Comparison of ENCODE assay signal across 19 cellular contexts in genomic region chr10:36448760-36449681, GRCh38.
A peak's percentile ranks its signal among the peaks of the same experiment; 100 is the strongest.
DNase-seq lines count a peak whose midpoint lies in the region; ATAC-seq and TF ChIP-seq lines count a peak whose summit lies in the region.
"Had no signal": no experiment of that assay in that cellular context is flagged by ENCODE, and none has a peak within 500 bp of the region (broad histone marks: within the 10 kb centered on the region; RNA-seq: fewer than 3 reads in every experiment).

No MANE protein-coding gene starts in this region.

- TF ChIP-seq POLR2A in thyroid gland (IDR thresholded peaks at IDR 0.05): no peak

- no peaks in the 10 kb centered on the region for H3K27me3 ChIP-seq in thyroid gland
- H3K27me3 ChIP-seq: right lobe of liver had no signal

- H3K36me3 Mint-ChIP-seq in mesothelial cell of epicardium (no peaks in the 10 kb centered on the region), T-helper 17 cell (ENCODE audit: low read depth) (no peaks in the 10 kb centered on the region)
- H3K36me3 Mint-ChIP-seq: CD14-positive monocyte; IgD-negative memory B cell; stimulated activated memory B cell treated with anti-CD40 and anti-IgM and Interleukin-4, amounts not matched to agents 10 μg/mL and 1 μg/mL and 100 μg/mL, for 72 hours had no signal

- no peak overlapping the region for H3K4me3 Mint-ChIP-seq in mesothelial cell of epicardium
- H3K4me3 Mint-ChIP-seq in T-helper 17 cell: no peak overlapping the region
- H3K4me3 Mint-ChIP-seq: activated T-cell treated with anti-CD3 and anti-CD28 coated beads, Interleukin-2, amount 50 U/mL, for 4 hours; CD14-positive monocyte; IgD-negative memory B cell; nephron; stimulated activated memory B cell treated with anti-CD40 and anti-IgM and Interleukin-4, amounts not matched to agents 10 μg/mL and 1 μg/mL and 100 μg/mL, for 72 hours had no signal

- no peak overlapping the region for H3K27ac ChIP-seq in thyroid gland
- H3K27ac ChIP-seq: right lobe of liver had no signal

- no peak for ATAC-seq in T-helper 17 cell
- ATAC-seq: activated T-cell treated with anti-CD3 and anti-CD28 coated beads, Interleukin-2, amount 50 U/mL, for 4 hours; left lobe of liver; stimulated activated memory B cell treated with anti-CD40 and anti-IgM and Interleukin-4, amounts not matched to agents 10 μg/mL and 1 μg/mL and 100 μg/mL, for 72 hours had no signal

- H3K27me3 Mint-ChIP-seq in mesothelial cell of epicardium (ENCODE audit: low read depth) (no peaks in the 10 kb centered on the region), T-helper 17 cell (no peaks in the 10 kb centered on the region)
- H3K27me3 Mint-ChIP-seq: IgD-negative memory B cell; stimulated activated memory B cell treated with anti-CD40 and anti-IgM and Interleukin-4, amounts not matched to agents 10 μg/mL and 1 μg/mL and 100 μg/mL, for 72 hours had no signal

- intact Hi-C loops in thyroid gland (cut with DNase I): no loop called here

- H3K27ac Mint-ChIP-seq in mesothelial cell of epicardium: peak overlapping the region; percentile 37
- no peak overlapping the region for H3K27ac Mint-ChIP-seq in T-helper 17 cell
- H3K27ac Mint-ChIP-seq: CD14-positive monocyte; IgD-negative memory B cell; stimulated activated memory B cell treated with anti-CD40 and anti-IgM and Interleukin-4, amounts not matched to agents 10 μg/mL and 1 μg/mL and 100 μg/mL, for 72 hours had no signal

- no peak overlapping the region for H3K4me3 ChIP-seq in epithelial cell of esophagus (ENCODE audit: low read length)
- H3K4me3 ChIP-seq in thyroid gland (replicated peaks in 1 of 3): no peak overlapping the region
- H3K4me3 ChIP-seq: right lobe of liver had no signal

- peak; percentile 5 for DNase-seq in H4 (ENCODE audit: low spot score)
- DNase-seq in NCI-H748 treated with DMSO at 0.1 percent for 48 hours (lab: John Stamatoyannopoulos, UW): peak; percentile 73
- peak; percentile 51 for DNase-seq in epithelial cell of esophagus (ENCODE audit: low read depth)
- no peak for DNase-seq in mesothelial cell of epicardium (ENCODE audit: low spot score in 2 of 2, unreplicated experiment in 2 of 2)
- no peak for DNase-seq in thyroid gland
- no peak for DNase-seq in KG1 (lab: John Stamatoyannopoulos, UW)
- DNase-seq in T-helper 17 cell: no peak
- DNase-seq: activated CD4-positive, alpha-beta T cell treated with anti-CD3 and anti-CD28 coated beads, Interleukin-2, amount 50 U/mL, for 1 hour; activated T-cell treated with anti-CD3 and anti-CD28 coated beads, Interleukin-2, amount 50 U/mL, for 4 hours; foreskin melanocyte; NCI-H1417 treated with DMSO at 0.1 percent for 48 hours; NCI-H82; right lobe of liver; T-helper 9 cell had no signal

- peaks cover 0 to 8% of the 10 kb centered on the region in 2 donors for H3K4me1 ChIP-seq in thyroid gland
- H3K4me1 ChIP-seq: right lobe of liver had no signal

- H3K4me1 Mint-ChIP-seq in mesothelial cell of epicardium (peaks cover 32% of the 10 kb centered on the region), T-helper 17 cell (no peaks in the 10 kb centered on the region)
- H3K4me1 Mint-ChIP-seq: CD14-positive monocyte; IgD-negative memory B cell; stimulated activated memory B cell treated with anti-CD40 and anti-IgM and Interleukin-4, amounts not matched to agents 10 μg/mL and 1 μg/mL and 100 μg/mL, for 72 hours had no signal

- 76% methylated on average over 11 of the region's 11 CpGs for WGBS in thyroid gland, 2 donors

- H3K9me3 ChIP-seq in thyroid gland: no peaks in the 10 kb centered on the region
- H3K9me3 ChIP-seq in T-helper 17 cell (ENCODE audit: control insufficient read depth, low read length, poor library complexity, severe bottlenecking): no peaks in the 10 kb centered on the region
- H3K9me3 ChIP-seq: right lobe of liver had no signal

- no peaks in the 10 kb centered on the region for H3K9me3 Mint-ChIP-seq in mesothelial cell of epicardium
- H3K9me3 Mint-ChIP-seq: activated T-cell treated with anti-CD3 and anti-CD28 coated beads, Interleukin-2, amount 50 U/mL, for 4 hours; nephron; stimulated activated memory B cell treated with anti-CD40 and anti-IgM and Interleukin-4, amounts not matched to agents 10 μg/mL and 1 μg/mL and 100 μg/mL, for 72 hours had no signal

- TF ChIP-seq CTCF in epithelial cell of esophagus (IDR thresholded peaks at IDR 0.05; ENCODE audit: insufficient read depth, low read depth, low read length, missing control alignments): no peak
- TF ChIP-seq CTCF in mesothelial cell of epicardium (IDR thresholded peaks at IDR 0.05; ENCODE audit: unreplicated experiment): no peak
- TF ChIP-seq CTCF in thyroid gland (IDR thresholded peaks at IDR 0.05): no peak

- no peaks in the 10 kb centered on the region for H3K36me3 ChIP-seq in thyroid gland
- H3K36me3 ChIP-seq: right lobe of liver had no signal

Comparison
In these comparisons a context has a peak if more than half of its experiments do, and no peak if none do; other contexts are left out.
1. DNase-seq: peak in H4 (single experiment), NCI-H748 treated with DMSO at 0.1 percent for 48 hours (single experiment) and epithelial cell of esophagus (single experiment); none in mesothelial cell of epicardium (0 of 2), thyroid gland (0 of 2), KG1 (single experiment) and T-helper 17 cell (0 of 3).